ENCODE assay signal across 18 cellular contexts in the genomic region with DNA sequence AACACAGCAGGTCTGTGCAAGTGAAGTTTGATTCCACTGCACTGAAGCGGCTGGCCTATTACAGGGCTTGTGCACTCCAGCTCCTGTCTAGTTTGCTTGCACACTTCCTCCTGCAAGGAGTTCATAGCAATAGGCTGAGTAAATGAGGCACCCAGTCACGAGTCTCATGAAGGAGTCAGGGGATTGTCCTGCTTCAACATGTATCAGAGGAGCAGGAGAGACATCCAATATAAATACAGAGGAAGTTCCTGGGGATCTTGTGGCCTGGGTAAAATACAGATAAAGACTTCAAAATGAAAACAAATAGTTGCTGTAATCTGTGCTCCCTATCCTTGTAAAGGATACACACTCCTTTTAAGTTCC.
"Had no signal": no experiment of that assay in that cellular context is flagged by ENCODE, and none has a peak within 500 bp of the region (broad histone marks: within the 10 kb centered on the region; RNA-seq: fewer than 3 reads in every experiment).

No MANE protein-coding gene starts in this region.

- H3K36me3 ChIP-seq: colonic mucosa, right lobe of liver, WERI-Rb-1 had no signal

- H3K4me1 ChIP-seq: colonic mucosa, psoas muscle, right lobe of liver had no signal

- DNase-seq: activated CD4-positive, alpha-beta T cell treated with anti-CD3 and anti-CD28 coated beads for 36 hours; activated naive CD4-positive, alpha-beta T cell; activated naive CD8-positive, alpha-beta T cell treated with anti-CD3 and anti-CD28 coated beads, Interleukin-2, amount 50 U/mL, for 24 hours; colonic mucosa; effector CD8-positive, alpha-beta T cell; glutamatergic neuron; immature natural killer cell; naive thymus-derived CD8-positive, alpha-beta T cell; occipital lobe; psoas muscle; right lobe of liver; stimulated activated naive CD4-positive, alpha-beta T cell; T-cell; T1000; trophoblast cell; WERI-Rb-1 had no signal

- H3K9me3 ChIP-seq: colonic mucosa, psoas muscle, right lobe of liver had no signal

- H3K4me3 Mint-ChIP-seq: activated CD4-positive, alpha-beta T cell treated with anti-CD3 and anti-CD28 coated beads for 36 hours; activated naive CD8-positive, alpha-beta T cell treated with anti-CD3 and anti-CD28 coated beads, Interleukin-2, amount 50 U/mL, for 24 hours; activated T-helper 1 cell treated with anti-CD3 and anti-CD28 coated beads, Interleukin-12 subunit alpha, Interleukin-12 subunit beta, Interleukin-2, Interleukin-4 antibody, amounts not matched to agents 30 ng/mL and 10 ng/mL and 1 ng/mL, durations not matched to agents 14 hours and 24 hours and 36 hours; brain; immature natural killer cell; naive thymus-derived CD8-positive, alpha-beta T cell; T-cell had no signal

- H3K27me3 ChIP-seq: colonic mucosa, right lobe of liver had no signal

- H3K27ac Mint-ChIP-seq: activated CD4-positive, alpha-beta T cell treated with anti-CD3 and anti-CD28 coated beads for 36 hours; activated naive CD8-positive, alpha-beta T cell treated with anti-CD3 and anti-CD28 coated beads, Interleukin-2, amount 50 U/mL, for 24 hours; activated T-helper 1 cell treated with anti-CD3 and anti-CD28 coated beads, Interleukin-12 subunit alpha, Interleukin-12 subunit beta, Interleukin-2, Interleukin-4 antibody, amounts not matched to agents 30 ng/mL and 10 ng/mL and 1 ng/mL, durations not matched to agents 14 hours and 24 hours and 36 hours; brain; immature natural killer cell; naive thymus-derived CD8-positive, alpha-beta T cell; T-cell had no signal

- H3K27me3 Mint-ChIP-seq: activated CD4-positive, alpha-beta T cell treated with anti-CD3 and anti-CD28 coated beads for 36 hours; activated naive CD8-positive, alpha-beta T cell treated with anti-CD3 and anti-CD28 coated beads, Interleukin-2, amount 50 U/mL, for 24 hours; naive thymus-derived CD8-positive, alpha-beta T cell; T-cell had no signal

- H3K4me1 Mint-ChIP-seq: activated CD4-positive, alpha-beta T cell treated with anti-CD3 and anti-CD28 coated beads for 36 hours; activated naive CD8-positive, alpha-beta T cell treated with anti-CD3 and anti-CD28 coated beads, Interleukin-2, amount 50 U/mL, for 24 hours; brain; immature natural killer cell; naive thymus-derived CD8-positive, alpha-beta T cell; T-cell had no signal

- H3K4me3 ChIP-seq: colonic mucosa, psoas muscle, right lobe of liver had no signal

- H3K27ac ChIP-seq: colonic mucosa, psoas muscle, right lobe of liver, WERI-Rb-1 had no signal

- H3K36me3 Mint-ChIP-seq: brain; immature natural killer cell; naive thymus-derived CD8-positive, alpha-beta T cell; T-cell had no signal
